ENCODE assay signal across 9 cellular contexts in genomic region chr22:19607198-19608113, GRCh38.
DNase-seq lines count a peak whose midpoint lies in the region; ATAC-seq, FAIRE-seq and TF ChIP-seq lines count a peak whose summit lies in the region.
"Had no signal": no experiment of that assay in that cellular context is flagged by ENCODE, and none has a peak within 500 bp of the region (broad histone marks: within the 10 kb centered on the region; RNA-seq: fewer than 3 reads in every experiment).

No MANE protein-coding gene starts in this region.

- no peak overlapping the region for H3K4ac ChIP-seq in IMR-90 (ENCODE audit: low read depth, low read length)

- no peak overlapping the region; the same call in 1 of the 2 replicates for H3K4me2 ChIP-seq in IMR-90 (ENCODE audit: low read depth, low read length)

- TF ChIP-seq CTCF in IMR-90 (conservative IDR thresholded peaks at IDR 0.05; ENCODE audit: low read depth, low read length) (no peak), osteocyte (IDR thresholded peaks at IDR 0.05) (no peak)

- no peak overlapping the region for H3K23ac ChIP-seq in IMR-90 (ENCODE audit: low read depth, low read length)

- H2BK15ac ChIP-seq in IMR-90 (ENCODE audit: low read depth, low read length), result no peak overlapping the region

- no peaks in the 10 kb centered on the region for H4K20me1 ChIP-seq in IMR-90 (ENCODE audit: insufficient read depth, low read length)

- H3K4me1 Mint-ChIP-seq in osteocyte (ENCODE audit: unreplicated experiment), result no peaks in the 10 kb centered on the region

- no peak overlapping the region for H3K14ac ChIP-seq in IMR-90 (replicated peaks; ENCODE audit: low read depth, low read length)

- H3K79me1 ChIP-seq in IMR-90 (ENCODE audit: low read depth in 1 of 2, low read length in 2 of 2), result no peaks in the 10 kb centered on the region

- H3K4me1 ChIP-seq in IMR-90 (ENCODE audit: control insufficient read depth, insufficient read depth, low read length), result peaks cover 1% of the 10 kb centered on the region; the same call in 1 of the 2 replicates
- no peaks in the 10 kb centered on the region for H3K4me1 ChIP-seq in small intestine (ENCODE audit: control insufficient read depth in 2 of 2, insufficient read depth in 1 of 2, low read depth in 1 of 2, low read length in 1 of 2)

- no peak for TF ChIP-seq POLR2A in IMR-90 (IDR thresholded peaks at IDR 0.05; ENCODE audit: low read depth, low read length)

- no TSS peak for BruUV-seq in IMR-90 (replicated peaks; lab: Mats Ljungman, UMichigan)

- intact Hi-C loops in IMR-90 (cut with micrococcal nuclease), result no loop called here

- no peak overlapping the region for H4K5ac ChIP-seq in IMR-90 (ENCODE audit: low read depth, low read length)

- no peak overlapping the region for H2AK5ac ChIP-seq in IMR-90 (ENCODE audit: low read depth, low read length)

- POLR2A ChIA-PET in IMR-90 (lab: Charles Lee; ENCODE audit: unreplicated experiment), result no interaction called here

- H3K36me3 ChIP-seq in IMR-90 (ENCODE audit: control insufficient read depth, insufficient read depth, low read length), result no peaks in the 10 kb centered on the region
- no peaks in the 10 kb centered on the region for H3K36me3 ChIP-seq in small intestine (ENCODE audit: control insufficient read depth in 2 of 2, insufficient read depth in 2 of 2, low read length in 2 of 2)

- H3K4me3 ChIP-seq in IMR-90 (ENCODE audit: insufficient read depth, low read depth, low read length) (no peak overlapping the region), small intestine (ENCODE audit: low read depth in 1 of 2, low read length in 2 of 2) (no peak overlapping the region)

- H3K36me3 Mint-ChIP-seq in osteocyte (ENCODE audit: unreplicated experiment), result no peaks in the 10 kb centered on the region

- CTCF ChIA-PET in IMR-90 (lab: Yijun Ruan, JAX), result no interaction called here

- no peak overlapping the region for H2BK20ac ChIP-seq in IMR-90 (ENCODE audit: low read depth, low read length)

- no peak for TF ChIP-seq RAD21 in IMR-90 (IDR thresholded peaks at IDR 0.05; ENCODE audit: low read length)

- no peak overlapping the region for H3K9ac ChIP-seq in IMR-90 (ENCODE audit: low read depth, low read length)

- no peak for ATAC-seq in IMR-90 (ENCODE audit: low read depth)
- ATAC-seq in GM21390 (IDR thresholded peaks at IDR 0.05; ENCODE audit: unreplicated experiment), result no peak
- no peak for ATAC-seq in GM19324 (IDR thresholded peaks at IDR 0.05; ENCODE audit: low FRiP score, unreplicated experiment)
- ATAC-seq: Panc1 had no signal

- no peak overlapping the region for H2BK5ac ChIP-seq in IMR-90 (ENCODE audit: low read depth, low read length, poor library complexity, severe bottlenecking)

- dilution Hi-C loops in IMR-90 (cut with HindIII; ENCODE audit: low sequenced_read_pairs, unreplicated experiment), result no loop called here

- H4K91ac ChIP-seq in IMR-90 (ENCODE audit: insufficient read depth, low read depth, low read length), result no peak overlapping the region

- peaks cover 19% of the 10 kb centered on the region for H3K27me3 Mint-ChIP-seq in osteocyte (ENCODE audit: unreplicated experiment)

- H3K27me3 ChIP-seq in IMR-90 (ENCODE audit: control insufficient read depth, insufficient read depth, low read length) (peaks cover 51% of the 10 kb centered on the region), small intestine (ENCODE audit: control insufficient read depth in 2 of 2, insufficient read depth in 2 of 2, low read length in 2 of 2) (peaks cover 0 to 5% of the 10 kb centered on the region in 2 donors)

- H3K18ac ChIP-seq in IMR-90 (ENCODE audit: low read depth, low read length), result no peak overlapping the region

- H2AK9ac ChIP-seq in IMR-90 (replicated peaks; ENCODE audit: low read depth, low read length, poor library complexity), result no peak overlapping the region

- no peak overlapping the region for H3K56ac ChIP-seq in IMR-90 (ENCODE audit: extremely low read depth, insufficient read depth, low read length)

- no peak overlapping the region for H4K8ac ChIP-seq in IMR-90 (ENCODE audit: low read depth in 2 of 2, low read length in 2 of 2)

- in situ Hi-C loops in IMR-90 (cut with MboI; ENCODE audit: low sequenced_read_pairs), result no loop called here

- H3K9me3 ChIP-seq in IMR-90 (ENCODE audit: control insufficient read depth, insufficient read depth, low read length), result no peaks in the 10 kb centered on the region
- no peaks in the 10 kb centered on the region for H3K9me3 ChIP-seq in small intestine (ENCODE audit: control insufficient read depth, low read depth)

- H3K27ac ChIP-seq in IMR-90 (ENCODE audit: insufficient read depth, low read length), result no peak overlapping the region
- H3K27ac ChIP-seq in cingulate gyrus (ENCODE audit: low read depth, low read length), result peak overlapping the region; percentile 39
- H3K27ac ChIP-seq in small intestine (ENCODE audit: low read depth in 1 of 2, low read length in 1 of 2), result peak overlapping the region in 1 of 2 donors; percentile 19

- H2BK120ac ChIP-seq in IMR-90 (ENCODE audit: low read depth, low read length), result no peak overlapping the region

- H3K9me3 Mint-ChIP-seq in osteocyte (ENCODE audit: unreplicated experiment), result no peaks in the 10 kb centered on the region

- H3K27ac Mint-ChIP-seq in osteocyte (ENCODE audit: unreplicated experiment), result no peak overlapping the region

- DNase-seq in IMR-90 (peak; percentile 8), T follicular helper cell (ENCODE audit: low read depth) (peak; percentile 33), small intestine (peak; percentile 39), LoVo (ENCODE audit: low spot score) (no peak), osteocyte (ENCODE audit: extremely low spot score, unreplicated experiment) (no peak)

- peak overlapping the region; percentile 37 for H2AFZ ChIP-seq in IMR-90 (replicated peaks; ENCODE audit: low read length, poor library complexity)

- no peak for FAIRE-seq in small intestine (lab: Jason Lieb, UNC)

- H3K4me3 Mint-ChIP-seq in osteocyte (ENCODE audit: unreplicated experiment), result no peak overlapping the region

- WGBS in IMR-90 (ENCODE audit: extremely low coverage in 2 of 2, insufficient read length in 1 of 2), 2 experiments, result 17% methylated on average over 19 of the region's 29 CpGs; no CpG with 5 or more reads in 1 of the 2 experiments
- WGBS in small intestine, 3 donors, result 13 to 30% (median 29%) methylated on average over 29 of the region's 29 CpGs

- no peaks in the 10 kb centered on the region for H3K9me1 ChIP-seq in IMR-90 (ENCODE audit: insufficient read depth, low read length)

TF ChIP-seq in IMR-90, 13 proteins besides CTCF, POLR2A, EP300 and RAD21:
- TF ChIP-seq SMC3 (IDR thresholded peaks at IDR 0.05; ENCODE audit: low read depth, low read length) (no peak), RCOR1 (IDR thresholded peaks at IDR 0.05; ENCODE audit: insufficient replicate concordance, low read length) (no peak), CHD1 (IDR thresholded peaks at IDR 0.05; ENCODE audit: low read depth, low read length) (no peak), MXI1 (IDR thresholded peaks at IDR 0.05; ENCODE audit: borderline replicate concordance, low read depth, low read length) (no peak), BHLHE40 (IDR thresholded peaks at IDR 0.05; ENCODE audit: low read depth, low read length) (no peak), MAZ (IDR thresholded peaks at IDR 0.05; ENCODE audit: borderline replicate concordance, low read depth, low read length) (no peak), USF2 (IDR thresholded peaks at IDR 0.05; ENCODE audit: low read depth, low read length) (no peak), MAFK (IDR thresholded peaks at IDR 0.05; ENCODE audit: low read depth, low read length) (no peak), NFE2L2 (IDR thresholded peaks at IDR 0.05; ENCODE audit: low read depth, low read length) (no peak), ELK1 (IDR thresholded peaks at IDR 0.05; ENCODE audit: borderline replicate concordance, low read depth, low read length) (no peak), FOS (IDR thresholded peaks at IDR 0.05; ENCODE audit: low read depth, low read length) (no peak), RFX5 (IDR thresholded peaks at IDR 0.05; ENCODE audit: low read depth, low read length) (no peak), CEBPB (IDR thresholded peaks at IDR 0.05; ENCODE audit: low read depth, low read length) (no peak)

Comparison
In these comparisons a context has a peak if more than half of its experiments do, and no peak if none do; other contexts are left out.
1. DNase-seq: peak in IMR-90 (single experiment), T follicular helper cell (single experiment) and small intestine (single experiment); none in LoVo (single experiment) and osteocyte (single experiment).